In genomic region chr18:63936932-63937393, GRCh38 we compare ENCODE assay signal across 9 cellular contexts. TPM values are rescaled to one million over a fixed set of nuclear protein-coding genes. Genes with fewer than 3 reads are reported as not detected.
A peak's percentile ranks its signal among the peaks of the same experiment; 100 is the strongest.
DNase-seq lines count a peak whose midpoint lies in the region; ATAC-seq and TF ChIP-seq lines count a peak whose summit lies in the region.
"Had no signal": no experiment of that assay in that cellular context is flagged by ENCODE, and none has a peak within 500 bp of the region (broad histone marks: within the 10 kb centered on the region; RNA-seq: fewer than 3 reads in every experiment).

No MANE protein-coding gene starts in this region.

- no peak overlapping the region for H3K4me2 ChIP-seq in neural cell (ENCODE audit: low read length)

- H3K9me3 ChIP-seq in neural cell (ENCODE audit: low read length), result no peaks in the 10 kb centered on the region

- ATAC-seq in HG02571 (IDR thresholded peaks at IDR 0.05; ENCODE audit: unreplicated experiment), result peak; percentile 32
- ATAC-seq in HG02973 (IDR thresholded peaks at IDR 0.05; ENCODE audit: unreplicated experiment), result no peak

- H4K20me1 ChIP-seq in neural cell (ENCODE audit: insufficient read depth), result no peaks in the 10 kb centered on the region

- H3F3A ChIP-seq in neural cell (ENCODE audit: insufficient read depth, low read length, poor library complexity, severe bottlenecking), result no peaks in the 10 kb centered on the region

- H3K27ac ChIP-seq in neural cell (ENCODE audit: low read length), result no peak overlapping the region

- H3K27me3 ChIP-seq in neural cell (ENCODE audit: insufficient read depth, low read depth, low read length), result peaks cover 7% of the 10 kb centered on the region

- H3K36me3 ChIP-seq in neural cell (ENCODE audit: insufficient read depth, low read length), result no peaks in the 10 kb centered on the region

- H3K9ac ChIP-seq in neural cell (ENCODE audit: low read length), result no peak overlapping the region

- H3K4me3 ChIP-seq in GM08714 (ENCODE audit: low read length), result peak overlapping the region; percentile 64; the same call in 1 of the 2 replicates
- peak overlapping the region; percentile 72 for H3K4me3 ChIP-seq in WI38 (ENCODE audit: low read depth, low read length)
- peak overlapping the region; percentile 60 for H3K4me3 ChIP-seq in neural cell (ENCODE audit: low read length)

- no peaks in the 10 kb centered on the region for H3K9me2 ChIP-seq in neural cell (ENCODE audit: insufficient read depth, low read length)

- no peak for DNase-seq in stimulated activated CD4-positive, alpha-beta T cell treated with anti-CD3 and anti-CD28 coated beads, Interleukin-12 subunit alpha, Interleukin-12 subunit beta, amount 100 ng/mL, for 4 hours
- DNase-seq in NCI-H1092 treated with DMSO at 0.1 percent for 48 hours (lab: John Stamatoyannopoulos, UW), result no peak
- no peak for DNase-seq in GM20000 (ENCODE audit: low spot score)
- DNase-seq: NCI-H345 had no signal

- TF ChIP-seq EP300 in neural cell (conservative IDR thresholded peaks at IDR 0.05; ENCODE audit: poor library complexity, severe bottlenecking), result no peak

- no peaks in the 10 kb centered on the region for H3K79me2 ChIP-seq in neural cell (replicated peaks; ENCODE audit: insufficient read depth, low read length)

- H2AFZ ChIP-seq in neural cell (ENCODE audit: low read depth, low read length), result no peak overlapping the region

- TF ChIP-seq CTCF in WI38 (IDR thresholded peaks at IDR 0.05; ENCODE audit: low read depth, low read length), result no peak
- TF ChIP-seq CTCF in neural cell (IDR thresholded peaks at IDR 0.05; ENCODE audit: poor library complexity, severe bottlenecking), result no peak
- no peak for TF ChIP-seq CTCF in GM20000 (IDR thresholded peaks at IDR 0.05; ENCODE audit: extremely low read depth, missing control alignments)

- TF ChIP-seq RAD21 in neural cell (conservative IDR thresholded peaks at IDR 0.05), result no peak

TF ChIP-seq in neural cell, 6 proteins besides CTCF, POLR2A, EP300 and RAD21:
- TF ChIP-seq POLR2AphosphoS5 (IDR thresholded peaks at IDR 0.05), result no peak
- TF ChIP-seq REST (IDR thresholded peaks at IDR 0.05; ENCODE audit: borderline replicate concordance), result no peak
- TF ChIP-seq TAF1 (IDR thresholded peaks at IDR 0.05; ENCODE audit: low read depth), result no peak
- TF ChIP-seq SMC3 (conservative IDR thresholded peaks at IDR 0.05; ENCODE audit: poor library complexity), result no peak
- no peak for TF ChIP-seq MXI1 (conservative IDR thresholded peaks at IDR 0.05; ENCODE audit: poor library complexity, severe bottlenecking)
- no peak for TF ChIP-seq EZH2 (IDR thresholded peaks at IDR 0.05; ENCODE audit: borderline replicate concordance, insufficient read depth, low read length, poor library complexity, severe bottlenecking)

RNA-seq across cellular contexts. Expression of gene HMSD, which starts 12.1 kb away (rescaled TPM):
- polyA plus RNA-seq in neural cell, result not detected in 2 replicates
- polyA minus RNA-seq in neural cell, result not detected in 2 replicates

RNA-seq across cellular contexts. Expression of gene SERPINB10, which starts 29.2 kb away (rescaled TPM):
- polyA plus RNA-seq in neural cell, result not detected in 2 replicates
- not detected in 2 replicates for polyA minus RNA-seq in neural cell

RNA-seq across cellular contexts. Expression of gene SERPINB8, which starts 32.9 kb away (rescaled TPM):
- polyA plus RNA-seq in neural cell, result 2.0 and 7.0 TPM in 2 replicates
- 4.1 and 5.1 TPM in 2 replicates for polyA minus RNA-seq in neural cell

RNA-seq across cellular contexts. Expression of gene SERPINB2, which starts 49.5 kb away (rescaled TPM):
- polyA plus RNA-seq in neural cell, result not detected in 2 replicates
- not detected in 2 replicates for polyA minus RNA-seq in neural cell
